17 cellular contexts compared by ENCODE assay signal in the genomic region with DNA sequence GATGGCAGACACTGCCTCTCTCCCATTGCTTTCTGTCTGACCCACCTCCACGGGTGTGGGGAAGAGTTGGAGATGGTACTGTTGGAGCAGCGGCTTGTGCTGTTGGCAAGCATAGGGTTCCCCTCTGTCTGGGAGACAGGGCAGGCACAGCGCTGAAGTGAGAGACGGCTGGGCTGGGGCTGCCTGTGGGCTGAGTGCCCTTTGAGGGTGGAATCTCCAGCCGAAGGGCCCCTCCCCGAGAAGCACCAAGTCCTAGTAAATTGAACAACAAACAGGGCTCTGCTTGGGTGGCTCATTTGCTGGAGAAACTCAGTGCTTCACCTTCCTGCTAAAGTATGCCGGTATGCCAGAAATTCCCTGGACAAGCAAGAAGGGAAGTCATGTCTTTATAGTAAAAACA.
DNase-seq lines count a peak whose midpoint lies in the region; ATAC-seq and TF ChIP-seq lines count a peak whose summit lies in the region.
"Had no signal": no experiment of that assay in that cellular context is flagged by ENCODE, and none has a peak within 500 bp of the region (broad histone marks: within the 10 kb centered on the region; RNA-seq: fewer than 3 reads in every experiment).

No MANE protein-coding gene starts in this region.

- TF ChIP-seq POLR2A in vagina (IDR thresholded peaks at IDR 0.05) = no peak

- H3K4me1 ChIP-seq in fibroblast of lung (ENCODE audit: control insufficient read depth, extremely low read depth, insufficient read depth, low read length) = peaks cover 27% of the 10 kb centered on the region
- H3K4me1 ChIP-seq in neural progenitor cell = peaks cover 16% of the 10 kb centered on the region
- peaks cover 72% of the 10 kb centered on the region for H3K4me1 ChIP-seq in vagina
- peaks cover 31% of the 10 kb centered on the region for H3K4me1 ChIP-seq in osteoblast (ENCODE audit: insufficient read depth, low read length)

- H3K9me3 Mint-ChIP-seq in activated CD8-positive, alpha-beta T cell treated with anti-CD3 and anti-CD28 coated beads, Interleukin-2, amount 10 ng/mL, durations not matched to agents 7 days and 5 days (ENCODE audit: insufficient read depth) = no peaks in the 10 kb centered on the region
- H3K9me3 Mint-ChIP-seq in activated CD8-positive, alpha-beta T cell treated with anti-CD3 and anti-CD28 coated beads for 36 hours = no peaks in the 10 kb centered on the region
- no peaks in the 10 kb centered on the region for H3K9me3 Mint-ChIP-seq in neural progenitor cell
- H3K9me3 Mint-ChIP-seq: activated naive CD8-positive, alpha-beta T cell treated with anti-CD3 and anti-CD28 coated beads, Interleukin-2, amount 10 ng/mL, durations not matched to agents 7 days and 5 days; CD8-positive, alpha-beta T cell had no signal

- H3K79me2 ChIP-seq in fibroblast of lung (ENCODE audit: control insufficient read depth, insufficient read depth, low read length) (no peaks in the 10 kb centered on the region), neural progenitor cell (ENCODE audit: low read depth) (peaks cover 32% of the 10 kb centered on the region), osteoblast (ENCODE audit: insufficient read depth, low read length) (no peaks in the 10 kb centered on the region)

- no peak for TF ChIP-seq CTCF in activated CD8-positive, alpha-beta T cell treated with anti-CD3 and anti-CD28 coated beads for 36 hours (IDR thresholded peaks at IDR 0.05)
- TF ChIP-seq CTCF in fibroblast of lung (conservative IDR thresholded peaks at IDR 0.05 in 1 of 2, IDR thresholded peaks at IDR 0.05 in 1 of 2; ENCODE audit: low read depth in 1 of 2, low read length in 2 of 2) (no peak), neural progenitor cell (IDR thresholded peaks at IDR 0.05) (no peak), vagina (IDR thresholded peaks at IDR 0.05) (no peak), osteoblast (IDR thresholded peaks at IDR 0.05; ENCODE audit: extremely low read depth, low read depth, low read length) (no peak)

- no peaks in the 10 kb centered on the region for H3F3A ChIP-seq in neural progenitor cell (ENCODE audit: low read depth)

- peaks cover 3% of the 10 kb centered on the region for H3K36me3 Mint-ChIP-seq in activated CD8-positive, alpha-beta T cell treated with anti-CD3 and anti-CD28 coated beads, Interleukin-2, amount 10 ng/mL, durations not matched to agents 7 days and 5 days (ENCODE audit: low read depth)
- H3K36me3 Mint-ChIP-seq in activated CD8-positive, alpha-beta T cell treated with anti-CD3 and anti-CD28 coated beads for 36 hours (ENCODE audit: low read depth) = no peaks in the 10 kb centered on the region
- no peaks in the 10 kb centered on the region for H3K36me3 Mint-ChIP-seq in neural progenitor cell
- H3K36me3 Mint-ChIP-seq: CD8-positive, alpha-beta T cell had no signal

- H3K4me1 Mint-ChIP-seq in activated CD8-positive, alpha-beta T cell treated with anti-CD3 and anti-CD28 coated beads, Interleukin-2, amount 10 ng/mL, durations not matched to agents 7 days and 5 days (ENCODE audit: low read depth) = peaks cover 69% of the 10 kb centered on the region
- peaks cover 44% of the 10 kb centered on the region for H3K4me1 Mint-ChIP-seq in activated CD8-positive, alpha-beta T cell treated with anti-CD3 and anti-CD28 coated beads for 36 hours (ENCODE audit: low read depth)
- H3K4me1 Mint-ChIP-seq in neural progenitor cell = peaks cover 21% of the 10 kb centered on the region

- H2AFZ ChIP-seq in fibroblast of lung (ENCODE audit: low read length) (no peak overlapping the region), neural progenitor cell (replicated peaks) (no peak overlapping the region), osteoblast (ENCODE audit: low read length) (no peak overlapping the region)
- H2AFZ ChIP-seq: PC-9 had no signal

- intact Hi-C loops in activated CD8-positive, alpha-beta T cell treated with anti-CD3 and anti-CD28 coated beads for 36 hours (cut with micrococcal nuclease) = no loop called here
- intact Hi-C loops in vagina (cut with DNase I) = no loop called here

- no peaks in the 10 kb centered on the region for H3K27me3 ChIP-seq in fibroblast of lung (ENCODE audit: control insufficient read depth, insufficient read depth, low read length)
- H3K27me3 ChIP-seq in neural progenitor cell = no peaks in the 10 kb centered on the region
- no peaks in the 10 kb centered on the region for H3K27me3 ChIP-seq in vagina
- no peaks in the 10 kb centered on the region for H3K27me3 ChIP-seq in osteoblast (ENCODE audit: insufficient read depth, low read length)

- no peaks in the 10 kb centered on the region for H3K27me3 Mint-ChIP-seq in activated CD8-positive, alpha-beta T cell treated with anti-CD3 and anti-CD28 coated beads, Interleukin-2, amount 10 ng/mL, durations not matched to agents 7 days and 5 days (ENCODE audit: low read depth)
- no peaks in the 10 kb centered on the region for H3K27me3 Mint-ChIP-seq in activated CD8-positive, alpha-beta T cell treated with anti-CD3 and anti-CD28 coated beads for 36 hours
- H3K27me3 Mint-ChIP-seq in neural progenitor cell (ENCODE audit: insufficient read depth, low read depth) = no peaks in the 10 kb centered on the region
- H3K27me3 Mint-ChIP-seq: activated naive CD8-positive, alpha-beta T cell treated with anti-CD3 and anti-CD28 coated beads, Interleukin-2, amount 10 ng/mL, durations not matched to agents 7 days and 5 days had no signal

- no peak overlapping the region for H3K4me3 Mint-ChIP-seq in activated CD8-positive, alpha-beta T cell treated with anti-CD3 and anti-CD28 coated beads, Interleukin-2, amount 10 ng/mL, durations not matched to agents 7 days and 5 days
- H3K4me3 Mint-ChIP-seq in activated CD8-positive, alpha-beta T cell treated with anti-CD3 and anti-CD28 coated beads for 36 hours = no peak overlapping the region
- H3K4me3 Mint-ChIP-seq in neural progenitor cell = no peak overlapping the region
- H3K4me3 Mint-ChIP-seq: CD8-positive, alpha-beta T cell had no signal

- POLR2A ChIA-PET in activated CD8-positive, alpha-beta T cell treated with anti-CD3 and anti-CD28 coated beads, Interleukin-2, amount 10 ng/mL, durations not matched to agents 7 days and 5 days (lab: Charles Lee) = interaction anchor here (0.5 kb wide), 1 partner anchor 13 kb away, joined by 3 read pairs; no protein-coding TSS in a partner anchor
- POLR2A ChIA-PET in activated CD8-positive, alpha-beta T cell treated with anti-CD3 and anti-CD28 coated beads for 36 hours (lab: Charles Lee) = interaction anchor here (0.7 to 1.0 kb wide), 2 partner anchors 79 to 81 kb away, joined by 3 read pairs; a partner anchor contains a TSS

- H3K4me2 ChIP-seq in fibroblast of lung (ENCODE audit: extremely low read depth, insufficient read depth, low read length) (no peak overlapping the region), neural progenitor cell (no peak overlapping the region), osteoblast (ENCODE audit: insufficient read depth, low read length) (no peak overlapping the region)
- H3K4me2 ChIP-seq: PC-9 had no signal

- peak overlapping the region; percentile 68 for H3K27ac Mint-ChIP-seq in activated CD8-positive, alpha-beta T cell treated with anti-CD3 and anti-CD28 coated beads, Interleukin-2, amount 10 ng/mL, durations not matched to agents 7 days and 5 days
- H3K27ac Mint-ChIP-seq in activated CD8-positive, alpha-beta T cell treated with anti-CD3 and anti-CD28 coated beads for 36 hours = no peak overlapping the region
- peak overlapping the region; percentile 65 for H3K27ac Mint-ChIP-seq in neural progenitor cell
- H3K27ac Mint-ChIP-seq: CD8-positive, alpha-beta T cell had no signal

- H3K27ac ChIP-seq in fibroblast of lung (ENCODE audit: insufficient read depth, low read length) (peak overlapping the region; percentile 35), neural progenitor cell (no peak overlapping the region), vagina (peak overlapping the region; percentile 43), osteoblast (ENCODE audit: low read depth, low read length) (no peak overlapping the region)
- H3K27ac ChIP-seq: PC-9 had no signal

- H3K4me3 ChIP-seq in fibroblast of lung (replicated peaks in 1 of 4; ENCODE audit: control extremely low read depth in 1 of 4, insufficient read depth in 1 of 4, low read depth in 3 of 4, low read length in 4 of 4) = no peak overlapping the region
- no peak overlapping the region for H3K4me3 ChIP-seq in neural progenitor cell
- H3K4me3 ChIP-seq in vagina = no peak overlapping the region
- no peak overlapping the region for H3K4me3 ChIP-seq in osteoblast (ENCODE audit: insufficient read depth, low read length)
- H3K4me3 ChIP-seq: PC-9 had no signal

- CTCF ChIA-PET in activated CD8-positive, alpha-beta T cell treated with anti-CD3 and anti-CD28 coated beads, Interleukin-2, amount 10 ng/mL, durations not matched to agents 7 days and 5 days (lab: Charles Lee) = no interaction called here
- CTCF ChIA-PET in activated CD8-positive, alpha-beta T cell treated with anti-CD3 and anti-CD28 coated beads for 36 hours (lab: Charles Lee) = no interaction called here

- no peaks in the 10 kb centered on the region for H3K9me3 ChIP-seq in fibroblast of lung (ENCODE audit: control insufficient read depth, insufficient read depth, low read depth, low read length)
- no peaks in the 10 kb centered on the region for H3K9me3 ChIP-seq in neural progenitor cell (ENCODE audit: low read depth)
- no peaks in the 10 kb centered on the region for H3K9me3 ChIP-seq in vagina
- no peaks in the 10 kb centered on the region for H3K9me3 ChIP-seq in osteoblast (ENCODE audit: low read depth, low read length)

- H3K9ac ChIP-seq in fibroblast of lung (ENCODE audit: insufficient read depth, low read length) (no peak overlapping the region), neural progenitor cell (no peak overlapping the region)

- H4K20me1 ChIP-seq in fibroblast of lung (ENCODE audit: control insufficient read depth, extremely low read depth, insufficient read depth, low read length) (no peaks in the 10 kb centered on the region), neural progenitor cell (ENCODE audit: low read depth) (peaks cover 59% of the 10 kb centered on the region), osteoblast (ENCODE audit: insufficient read depth, low read length) (no peaks in the 10 kb centered on the region)

- H3K36me3 ChIP-seq in fibroblast of lung (ENCODE audit: control insufficient read depth, insufficient read depth, low read length) (no peaks in the 10 kb centered on the region), neural progenitor cell (no peaks in the 10 kb centered on the region), vagina (no peaks in the 10 kb centered on the region), osteoblast (ENCODE audit: insufficient read depth, low read length) (no peaks in the 10 kb centered on the region)

- ATAC-seq in activated CD8-positive, alpha-beta T cell treated with anti-CD3 and anti-CD28 coated beads, Interleukin-2, amount 10 ng/mL, durations not matched to agents 7 days and 5 days = no peak
- no peak for ATAC-seq in activated CD8-positive, alpha-beta T cell treated with anti-CD3 and anti-CD28 coated beads for 36 hours
- ATAC-seq: CD8-positive, alpha-beta T cell had no signal

- no peak for DNase-seq in activated CD8-positive, alpha-beta T cell treated with anti-CD3 and anti-CD28 coated beads, Interleukin-2, amount 10 ng/mL, durations not matched to agents 7 days and 5 days
- no peak for DNase-seq in activated CD8-positive, alpha-beta T cell treated with anti-CD3 and anti-CD28 coated beads for 36 hours
- DNase-seq in fibroblast of lung (ENCODE audit: low read depth in 2 of 2) (peak in 1 of 2 donors; percentile 56), neural progenitor cell (ENCODE audit: low spot score) (no peak), vagina (ENCODE audit: extremely low spot score in 2 of 2) (no peak), HuH-7.5 (ENCODE audit: low spot score) (no peak), NCI-H2171 (lab: John Stamatoyannopoulos, UW) (no peak), osteoblast (ENCODE audit: insufficient read length, low spot score, missing footprints) (no peak)
- DNase-seq: activated CD4-positive, CD25-positive, alpha-beta regulatory T cell; activated naive CD8-positive, alpha-beta T cell treated with anti-CD3 and anti-CD28 coated beads, Interleukin-2, amount 10 ng/mL, durations not matched to agents 7 days and 5 days; CD8-positive, alpha-beta T cell; cortex of kidney; Kasumi-1; NCI-H1436 treated with DMSO at 0.1 percent for 48 hours; NCI-H524; PC-9; stimulated activated CD4-positive, alpha-beta T cell treated with anti-CD3 and anti-CD28 coated beads, Interleukin-2, amount 100 ng/mL, for 48 hours had no signal

Comparison
In these comparisons a context has a peak if more than half of its experiments do, and no peak if none do; other contexts are left out.
1. H3K27ac ChIP-seq: peak in fibroblast of lung (single experiment) and vagina (single experiment); none in neural progenitor cell (single experiment) and osteoblast (single experiment).